In the genomic region with DNA sequence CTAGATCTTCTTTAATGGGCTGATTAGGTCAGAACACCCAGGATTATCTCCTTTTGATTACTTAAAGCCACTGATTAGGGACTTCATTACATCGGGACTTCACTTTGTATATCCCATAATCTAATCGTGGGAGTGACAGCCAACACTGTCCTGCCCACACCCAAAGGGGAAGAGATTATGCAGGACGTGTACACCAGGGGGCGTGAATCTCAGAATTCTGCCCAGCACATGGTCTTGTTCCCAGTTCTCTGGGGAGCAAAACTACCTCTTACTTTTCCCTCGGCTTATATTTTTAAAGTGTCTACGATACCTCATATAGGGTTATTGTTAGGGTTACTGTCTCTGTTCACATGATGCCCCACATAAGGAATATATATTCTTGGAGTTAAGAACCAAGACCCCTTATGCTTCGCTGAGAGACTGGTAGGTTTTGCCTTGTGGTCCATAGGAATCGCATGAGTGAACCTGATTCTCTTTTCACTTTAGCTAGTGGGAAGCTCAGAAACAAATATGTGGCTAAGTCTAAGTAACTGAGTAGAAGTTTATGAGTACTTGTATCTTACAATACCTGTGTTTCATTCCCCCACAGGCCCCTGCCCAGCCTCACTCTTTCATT, we compare ENCODE assay signal across 8 cellular contexts.
A peak's percentile ranks its signal among the peaks of the same experiment; 100 is the strongest.
DNase-seq lines count a peak whose midpoint lies in the region; ATAC-seq and TF ChIP-seq lines count a peak whose summit lies in the region.

No MANE protein-coding gene starts in this region.

- peaks cover 15% of the 10 kb centered on the region for H3K4me1 Mint-ChIP-seq in activated CD8-positive, alpha-beta memory T cell treated with anti-CD3 and anti-CD28 coated beads, Interleukin-2, amount 10 ng/mL, durations not matched to agents 7 days and 5 days

- H3K4me3 ChIP-seq in Peyer's patch (no peak overlapping the region), mammary epithelial cell (replicated peaks in 1 of 3; ENCODE audit: insufficient read depth in 1 of 3, low read depth in 2 of 3, low read length in 3 of 3) (no peak overlapping the region), neutrophil (ENCODE audit: low read depth in 1 of 2, low read length in 1 of 2) (no peak overlapping the region)

- H3K79me2 ChIP-seq in mammary epithelial cell (ENCODE audit: insufficient read depth, low read length): no peaks in the 10 kb centered on the region

- H3K4me2 ChIP-seq in mammary epithelial cell (ENCODE audit: insufficient read depth, low read depth, low read length): no peak overlapping the region

- 75% methylated on average over 8 of the region's 8 CpGs for WGBS in mammary epithelial cell (ENCODE audit: low coverage, missing lambda C conversion rate)

- intact Hi-C loops in mammary epithelial cell (cut with micrococcal nuclease): loop anchor here (1.0 to 5.0 kb wide), 2 partner anchors 33 to 667 kb away; no protein-coding TSS in a partner anchor

- peak; percentile 56 for DNase-seq in activated CD8-positive, alpha-beta memory T cell treated with anti-CD3 and anti-CD28 coated beads, Interleukin-2, amount 10 ng/mL, durations not matched to agents 7 days and 5 days
- no peak for DNase-seq in activated CD8-positive, alpha-beta memory T cell treated with anti-CD3 and anti-CD28 coated beads for 24 hours
- DNase-seq in Peyer's patch (peak; percentile 22 to 78 (median 60)), mammary epithelial cell (peak; percentile 36), OCI-M2 (lab: John Stamatoyannopoulos, UW; ENCODE audit: unreplicated experiment) (no peak)

- H3K9me3 Mint-ChIP-seq in activated CD8-positive, alpha-beta memory T cell treated with anti-CD3 and anti-CD28 coated beads, Interleukin-2, amount 10 ng/mL, durations not matched to agents 7 days and 5 days (ENCODE audit: low read depth): no peaks in the 10 kb centered on the region

- CTCF ChIA-PET in activated CD8-positive, alpha-beta memory T cell treated with anti-CD3 and anti-CD28 coated beads, Interleukin-2, amount 10 ng/mL, durations not matched to agents 7 days and 5 days (lab: Charles Lee): interaction anchor here (0.9 to 7.8 kb wide), 11 partner anchors 11 to 574 kb away, joined by 3 to 167 read pairs (median 31); no protein-coding TSS in a partner anchor
- CTCF ChIA-PET in mammary epithelial cell (lab: Charles Lee; ENCODE audit: low non-redundant PET): interaction anchor here (0.7 kb wide), 1 partner anchor 33 kb away, joined by 3 read pairs; no protein-coding TSS in a partner anchor

- no peaks in the 10 kb centered on the region for H3K36me3 ChIP-seq in Peyer's patch
- no peaks in the 10 kb centered on the region for H3K36me3 ChIP-seq in mammary epithelial cell (ENCODE audit: insufficient read depth, low read length)
- no peaks in the 10 kb centered on the region for H3K36me3 ChIP-seq in neutrophil

- dilution Hi-C loops in mammary epithelial cell (cut with HindIII; ENCODE audit: low sequenced_read_pairs): no loop called here

- in situ Hi-C loops in mammary epithelial cell (cut with MboI; ENCODE audit: low sequenced_read_pairs in 2 of 2): loop anchor here in 1 of 2 donors (25.0 kb wide), 1 partner anchor 282 kb away; no protein-coding TSS in a partner anchor

- no peak overlapping the region for H3K27ac Mint-ChIP-seq in activated CD8-positive, alpha-beta memory T cell treated with anti-CD3 and anti-CD28 coated beads, Interleukin-2, amount 10 ng/mL, durations not matched to agents 7 days and 5 days

- no peaks in the 10 kb centered on the region for H3K9me3 ChIP-seq in Peyer's patch
- no peaks in the 10 kb centered on the region for H3K9me3 ChIP-seq in mammary epithelial cell (replicated peaks; ENCODE audit: insufficient read depth, low read length)
- H3K9me3 ChIP-seq in neutrophil: no peaks in the 10 kb centered on the region

- H3K9ac ChIP-seq in mammary epithelial cell (ENCODE audit: insufficient read depth, low read length): no peak overlapping the region

- no peak overlapping the region for H3K4me3 Mint-ChIP-seq in activated CD8-positive, alpha-beta memory T cell treated with anti-CD3 and anti-CD28 coated beads, Interleukin-2, amount 10 ng/mL, durations not matched to agents 7 days and 5 days

- H3K27me3 Mint-ChIP-seq in activated CD8-positive, alpha-beta memory T cell treated with anti-CD3 and anti-CD28 coated beads, Interleukin-2, amount 10 ng/mL, durations not matched to agents 7 days and 5 days: peaks cover 3% of the 10 kb centered on the region

- H3K27me3 ChIP-seq in Peyer's patch: no peaks in the 10 kb centered on the region
- H3K27me3 ChIP-seq in mammary epithelial cell (ENCODE audit: insufficient read depth, low read length): no peaks in the 10 kb centered on the region
- no peaks in the 10 kb centered on the region for H3K27me3 ChIP-seq in neutrophil

- H3K4me1 ChIP-seq in Peyer's patch (no peaks in the 10 kb centered on the region), mammary epithelial cell (ENCODE audit: insufficient read depth, low read length) (no peaks in the 10 kb centered on the region), neutrophil (ENCODE audit: control insufficient read depth in 1 of 2, insufficient read depth in 1 of 2, low read depth in 1 of 2, low read length in 1 of 2) (peaks cover 16 to 22% of the 10 kb centered on the region in 2 experiments)

- H3K27ac ChIP-seq in Peyer's patch (no peak overlapping the region), mammary epithelial cell (ENCODE audit: insufficient read depth, low read depth, low read length) (no peak overlapping the region), neutrophil (peak overlapping the region; percentile 6)

- TF ChIP-seq CTCF in Peyer's patch (IDR thresholded peaks at IDR 0.05) (peak in 4 of 6 experiments; percentile 51 to 64 (median 60)), mammary epithelial cell (conservative IDR thresholded peaks at IDR 0.05 in 1 of 2, IDR thresholded peaks at IDR 0.05 in 1 of 2; ENCODE audit: extremely low read depth in 1 of 2, insufficient read depth in 1 of 2, low read depth in 1 of 2, low read length in 2 of 2) (peak; percentile 62 to 64), neutrophil (IDR thresholded peaks at IDR 0.05) (peak; percentile 52)

- TF ChIP-seq POLR2A in Peyer's patch (IDR thresholded peaks at IDR 0.05): no peak

- H4K20me1 ChIP-seq in mammary epithelial cell (ENCODE audit: insufficient read depth, low read length): no peaks in the 10 kb centered on the region

- no TSS peak for BruUV-seq in mammary epithelial cell (replicated peaks; lab: Mats Ljungman, UMichigan)

- peak; percentile 54 for ATAC-seq in activated CD8-positive, alpha-beta memory T cell treated with anti-CD3 and anti-CD28 coated beads, Interleukin-2, amount 10 ng/mL, durations not matched to agents 7 days and 5 days
- peak; percentile 54 for ATAC-seq in HG02973 (IDR thresholded peaks at IDR 0.05; ENCODE audit: unreplicated experiment)
- ATAC-seq in GM19324 (IDR thresholded peaks at IDR 0.05; ENCODE audit: low FRiP score, unreplicated experiment): no peak

- H2AFZ ChIP-seq in mammary epithelial cell (ENCODE audit: low read depth, low read length): no peak overlapping the region

- no peaks in the 10 kb centered on the region for H3K36me3 Mint-ChIP-seq in activated CD8-positive, alpha-beta memory T cell treated with anti-CD3 and anti-CD28 coated beads, Interleukin-2, amount 10 ng/mL, durations not matched to agents 7 days and 5 days

Comparison
In these comparisons a context has a peak if more than half of its experiments do, and no peak if none do; other contexts are left out.
1. DNase-seq: peak in activated CD8-positive, alpha-beta memory T cell treated with anti-CD3 and anti-CD28 coated beads, Interleukin-2, amount 10 ng/mL, durations not matched to agents 7 days and 5 days (single experiment), Peyer's patch (3 of 3) and mammary epithelial cell (single experiment); none in activated CD8-positive, alpha-beta memory T cell treated with anti-CD3 and anti-CD28 coated beads for 24 hours (single experiment) and OCI-M2 (single experiment).
2. Peak in every context shown above with its lines, with median percentiles within 50 percentile points of each other: CTCF ChIP-seq.